Comparison of ENCODE assay signal across 24 cellular contexts in the genomic region with DNA sequence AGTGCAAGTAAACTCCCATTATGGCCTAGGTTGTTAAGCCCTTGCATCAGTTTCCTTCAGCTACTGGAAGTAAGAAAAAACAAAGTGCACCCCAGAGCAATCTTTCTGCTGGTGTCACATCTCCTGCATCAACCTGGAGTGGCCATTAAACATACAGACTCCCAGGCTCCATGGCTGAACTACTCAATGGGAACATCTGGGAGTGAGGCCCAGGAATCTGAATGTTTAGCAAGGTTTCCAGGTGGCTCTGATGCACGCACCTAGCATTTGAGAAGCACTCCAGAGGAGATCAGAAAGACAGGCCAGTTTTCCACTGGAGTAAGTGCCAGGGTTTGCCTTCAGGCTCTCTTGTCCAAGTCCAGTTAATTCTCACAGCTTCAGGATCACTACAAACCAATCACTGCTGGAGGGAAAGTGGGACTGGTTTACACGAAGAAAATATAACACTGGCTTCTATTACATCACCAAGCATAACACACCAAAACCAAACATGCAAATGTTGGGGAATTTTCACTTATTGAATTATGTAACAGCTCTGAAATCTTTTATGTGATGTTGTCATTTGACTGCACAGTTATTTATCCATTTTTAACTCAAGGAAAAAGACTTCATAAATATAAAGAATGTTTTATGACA. TPM values are rescaled to one million over a fixed set of nuclear protein-coding genes. Genes with fewer than 3 reads are reported as not detected.
DNase-seq lines count a peak whose midpoint lies in the region; ATAC-seq and TF ChIP-seq lines count a peak whose summit lies in the region.
"Had no signal": no experiment of that assay in that cellular context is flagged by ENCODE, and none has a peak within 500 bp of the region (broad histone marks: within the 10 kb centered on the region; RNA-seq: fewer than 3 reads in every experiment).

No MANE protein-coding gene starts in this region.

- peak; percentile 60 for DNase-seq in DMS79 treated with DMSO at 0.1 percent for 48 hours (lab: John Stamatoyannopoulos, UW)
- peak; percentile 68 for DNase-seq in NCI-H2029 treated with DMSO at 0.1 percent for 48 hours (lab: John Stamatoyannopoulos, UW)
- peak; percentile 39 to 53 for DNase-seq in dermis microvascular lymphatic vessel endothelial cell (ENCODE audit: low read depth in 2 of 2)
- DNase-seq in MM.1S = no peak
- no peak for DNase-seq in tibial nerve (ENCODE audit: low spot score in 2 of 2)
- DNase-seq: activated CD4-positive, CD25-positive, alpha-beta regulatory T cell treated with anti-CD3 and anti-CD28 coated beads, Interleukin-2, amount 50 U/mL, for 72 hours; activated CD8-positive, alpha-beta T cell treated with anti-CD3 and anti-CD28 coated beads for 36 hours; activated gamma-delta T cell; activated naive CD8-positive, alpha-beta T cell treated with anti-CD3 and anti-CD28 coated beads, Interleukin-2, amount 50 U/mL, for 24 hours; activated T-cell treated with anti-CD3 and anti-CD28 coated beads for 4 hours; CD4-positive, alpha-beta T cell; cortex of kidney; DND-41; heart right ventricle; KBM-7; NCI-H1436 treated with DMSO at 0.1 percent for 48 hours; small intestine had no signal

- 48 to 56% methylated on average over 2 of the region's 2 CpGs for WGBS in tibial nerve, 2 donors

- no peaks in the 10 kb centered on the region for H3F3A ChIP-seq in MM.1S (ENCODE audit: insufficient read depth, low read length)

- H3K27me3 ChIP-seq in parathyroid adenoma (ENCODE audit: control insufficient read depth, insufficient read depth, low read length) = no peaks in the 10 kb centered on the region
- H3K27me3 ChIP-seq in MM.1S (replicated peaks; ENCODE audit: insufficient read depth, low read length) = no peaks in the 10 kb centered on the region
- H3K27me3 ChIP-seq in tibial nerve = no peaks in the 10 kb centered on the region
- H3K27me3 ChIP-seq: breast epithelium, heart right ventricle, suprapubic skin, vagina had no signal

- H3K79me2 ChIP-seq in parathyroid adenoma = no peaks in the 10 kb centered on the region
- H3K79me2 ChIP-seq in MM.1S (ENCODE audit: low read length) = no peaks in the 10 kb centered on the region

- TF ChIP-seq EP300 in tibial nerve (IDR thresholded peaks at IDR 0.05) = no peak

- H4K20me1 ChIP-seq in MM.1S (ENCODE audit: insufficient read depth, low read length) = no peaks in the 10 kb centered on the region

- H3K4me1 ChIP-seq in parathyroid adenoma (no peaks in the 10 kb centered on the region), MM.1S (ENCODE audit: low read length) (no peaks in the 10 kb centered on the region), tibial nerve (peaks cover 0 to 24% (median 6%) of the 10 kb centered on the region in 4 donors)
- H3K4me1 ChIP-seq: breast epithelium had no signal

- no peaks in the 10 kb centered on the region for H3K9me2 ChIP-seq in MM.1S (replicated peaks; ENCODE audit: insufficient read depth, low read length)

- H3K36me3 ChIP-seq in parathyroid adenoma (ENCODE audit: control insufficient read depth, insufficient read depth, low read length) = no peaks in the 10 kb centered on the region
- H3K36me3 ChIP-seq in MM.1S (replicated peaks; ENCODE audit: insufficient read depth, low read length) = no peaks in the 10 kb centered on the region
- no peaks in the 10 kb centered on the region for H3K36me3 ChIP-seq in tibial nerve
- H3K36me3 ChIP-seq: breast epithelium, heart right ventricle, suprapubic skin, vagina had no signal

- H3K9me3 ChIP-seq in parathyroid adenoma (ENCODE audit: control insufficient read depth, low read length) = no peaks in the 10 kb centered on the region
- no peaks in the 10 kb centered on the region for H3K9me3 ChIP-seq in MM.1S (replicated peaks; ENCODE audit: insufficient read depth, low read length)
- no peaks in the 10 kb centered on the region for H3K9me3 ChIP-seq in tibial nerve
- H3K9me3 ChIP-seq: breast epithelium, heart right ventricle, suprapubic skin, vagina had no signal

- H3K4me3 ChIP-seq in parathyroid adenoma (ENCODE audit: low read depth, low read length) = no peak overlapping the region
- H3K4me3 ChIP-seq in MM.1S (ENCODE audit: low read length) = no peak overlapping the region
- H3K4me3 ChIP-seq in tibial nerve = no peak overlapping the region
- H3K4me3 ChIP-seq: breast epithelium, heart right ventricle, suprapubic skin, vagina had no signal

- H3K27ac ChIP-seq in parathyroid adenoma = no peak overlapping the region
- no peak overlapping the region for H3K27ac ChIP-seq in MM.1S (ENCODE audit: low read length)
- H3K27ac ChIP-seq in tibial nerve = no peak overlapping the region
- H3K27ac ChIP-seq: breast epithelium, suprapubic skin, vagina had no signal

- no peak overlapping the region for H3K9ac ChIP-seq in parathyroid adenoma
- no peak overlapping the region for H3K9ac ChIP-seq in MM.1S (ENCODE audit: low read length)

- TF ChIP-seq CTCF in parathyroid adenoma (IDR thresholded peaks at IDR 0.05) (no peak), MM.1S (IDR thresholded peaks at IDR 0.05; ENCODE audit: low read length) (no peak), tibial nerve (IDR thresholded peaks at IDR 0.05) (no peak)

- H3K4me2 ChIP-seq in parathyroid adenoma (ENCODE audit: low read length) (no peak overlapping the region), MM.1S (ENCODE audit: low read depth, low read length) (no peak overlapping the region)

- no peak for ATAC-seq in HG03135 (IDR thresholded peaks at IDR 0.05; ENCODE audit: unreplicated experiment)
- ATAC-seq: activated CD8-positive, alpha-beta T cell treated with anti-CD3 and anti-CD28 coated beads for 36 hours; activated naive CD8-positive, alpha-beta T cell treated with anti-CD3 and anti-CD28 coated beads, Interleukin-2, amount 50 U/mL, for 24 hours; stimulated activated memory B cell treated with anti-CD40 and anti-IgM and Interleukin-4, amounts not matched to agents 10 μg/mL and 1 μg/mL and 100 μg/mL, for 72 hours had no signal

- H2AFZ ChIP-seq in parathyroid adenoma (peak overlapping the region; percentile 19), MM.1S (ENCODE audit: low read length) (no peak overlapping the region)

- TF ChIP-seq POLR2A in tibial nerve (IDR thresholded peaks at IDR 0.05) = no peak

RNA-seq across cellular contexts. Expression of gene ABCA4, which starts 22.3 kb away (rescaled TPM):
- total RNA-seq in dermis microvascular lymphatic vessel endothelial cell (27.9 and 189 TPM in 2 replicates), tibial nerve (under 1 TPM in 2 of 4 donors, not detected in 2; 0.20 to 0.21 TPM)
- total RNA-seq: activated CD8-positive, alpha-beta T cell treated with anti-CD3 and anti-CD28 coated beads for 36 hours; CD4-positive, alpha-beta T cell; mononuclear cell had no signal

Comparison
In these comparisons a context has a peak if more than half of its experiments do, and no peak if none do; other contexts are left out.
1. DNase-seq: peak in DMS79 treated with DMSO at 0.1 percent for 48 hours (single experiment), NCI-H2029 treated with DMSO at 0.1 percent for 48 hours (single experiment) and dermis microvascular lymphatic vessel endothelial cell (2 of 2); none in MM.1S (single experiment) and tibial nerve (0 of 2).
2. RNA of gene ABCA4, which starts 22.3 kb away (total RNA-seq): 27.9 to 189 TPM in dermis microvascular lymphatic vessel endothelial cell; 0.20 to 0.21 TPM in tibial nerve; every median in the first group is over 10 times any median in the second.